Comparison of ENCODE assay signal across 1 cellular context in genomic region chr20:57459897-57460663, GRCh38.
TF ChIP-seq lines count a peak whose summit lies in the region.

No MANE protein-coding gene starts in this region.

TF ChIP-seq in H1, 55 proteins besides CTCF, POLR2A, EP300 and RAD21 (continued from another document):
- TF ChIP-seq EZH2 (IDR thresholded peaks at IDR 0.05; ENCODE audit: low read depth, low read length, severe bottlenecking) (no peak), CHD2 (IDR thresholded peaks at IDR 0.05; ENCODE audit: low read length) (no peak), USF2 (IDR thresholded peaks at IDR 0.05; ENCODE audit: low read length) (no peak), KDM1A (IDR thresholded peaks at IDR 0.05; ENCODE audit: borderline replicate concordance, low read length) (no peak), TAF1 (IDR thresholded peaks at IDR 0.05; ENCODE audit: low read depth, low read length) (no peak), TCF12 (IDR thresholded peaks at IDR 0.05; ENCODE audit: low read depth, low read length) (no peak), SIRT6 (IDR thresholded peaks at IDR 0.05; ENCODE audit: low read length) (no peak), RXRA (IDR thresholded peaks at IDR 0.05; ENCODE audit: insufficient read depth, low read depth, low read length) (no peak), SP2 (IDR thresholded peaks at IDR 0.05; ENCODE audit: low read length) (no peak)
